Comparison of ENCODE assay signal across 14 cellular contexts in the genomic region with DNA sequence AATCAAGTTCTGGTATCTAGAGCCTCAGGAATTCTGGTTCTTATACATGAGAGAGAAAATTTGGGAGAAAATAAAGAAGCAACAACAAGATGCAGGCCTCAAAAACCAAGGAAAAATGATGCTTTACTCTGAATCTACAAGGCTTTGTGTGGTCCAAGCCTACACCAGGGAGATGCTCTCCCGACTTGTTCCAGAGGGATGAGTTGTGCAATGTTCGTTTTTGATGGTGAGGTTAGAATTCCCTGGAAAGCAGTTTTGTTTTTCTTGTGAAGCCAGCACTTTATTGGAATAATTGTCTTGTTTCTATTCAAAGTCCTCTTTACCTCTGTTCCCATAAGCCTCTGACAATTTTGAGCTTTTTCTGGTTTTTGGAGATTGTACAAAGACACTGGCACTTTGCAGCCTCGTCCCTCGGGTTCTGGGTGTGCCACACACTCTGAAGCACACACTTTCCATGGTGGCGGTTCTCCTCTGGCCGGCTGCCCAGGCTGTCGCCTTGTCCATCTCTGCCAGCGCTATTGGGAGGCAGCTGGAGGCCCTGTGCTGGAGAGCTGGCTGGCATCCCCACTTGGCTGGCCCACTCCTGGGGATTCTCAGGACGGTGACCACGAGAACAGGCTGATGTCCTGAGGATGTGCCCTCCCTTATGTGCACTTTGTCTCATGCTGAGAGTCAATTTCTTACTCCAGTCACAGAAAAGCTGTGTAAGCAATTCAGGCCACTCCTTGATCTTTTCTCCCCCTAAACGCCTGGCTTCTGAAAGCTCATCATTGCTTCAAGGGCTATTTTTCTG.
DNase-seq lines count a peak whose midpoint lies in the region; ATAC-seq, FAIRE-seq and TF ChIP-seq lines count a peak whose summit lies in the region.
"Had no signal": no experiment of that assay in that cellular context is flagged by ENCODE, and none has a peak within 500 bp of the region (broad histone marks: within the 10 kb centered on the region; RNA-seq: fewer than 3 reads in every experiment).

No MANE protein-coding gene starts in this region.

- H3K4me3 ChIP-seq in GM23248 (no peak overlapping the region), fibroblast of mammary gland (ENCODE audit: control insufficient read depth, low read depth, low read length) (no peak overlapping the region)
- H3K4me3 ChIP-seq: thoracic aorta had no signal

- H3K9me3 Mint-ChIP-seq in natural killer cell: no peaks in the 10 kb centered on the region
- H3K9me3 Mint-ChIP-seq in activated CD8-positive, alpha-beta T cell treated with anti-CD3 and anti-CD28 coated beads, Interleukin-2, amount 10 ng/mL, durations not matched to agents 7 days and 5 days (ENCODE audit: insufficient read depth): peaks cover 6% of the 10 kb centered on the region

- no peak for FAIRE-seq in HTR-8/SVneo (lab: Jason Lieb, UNC)
- FAIRE-seq: TTC549 had no signal

- H3K9ac ChIP-seq in GM23248: no peak overlapping the region

- no peak overlapping the region for H3K27ac Mint-ChIP-seq in natural killer cell
- H3K27ac Mint-ChIP-seq in activated CD8-positive, alpha-beta T cell treated with anti-CD3 and anti-CD28 coated beads, Interleukin-2, amount 10 ng/mL, durations not matched to agents 7 days and 5 days: no peak overlapping the region

- H3K4me2 ChIP-seq in GM23248 (ENCODE audit: unreplicated experiment): no peak overlapping the region

- no peaks in the 10 kb centered on the region for H3K9me3 ChIP-seq in GM23248 (ENCODE audit: low read depth)

- H3K27me3 Mint-ChIP-seq in natural killer cell (ENCODE audit: low read depth in 2 of 2): peaks cover 0 to 5% of the 10 kb centered on the region in 2 donors
- H3K27me3 Mint-ChIP-seq in activated CD8-positive, alpha-beta T cell treated with anti-CD3 and anti-CD28 coated beads, Interleukin-2, amount 10 ng/mL, durations not matched to agents 7 days and 5 days (ENCODE audit: low read depth): no peaks in the 10 kb centered on the region

- POLR2A ChIA-PET in activated CD8-positive, alpha-beta T cell treated with anti-CD3 and anti-CD28 coated beads, Interleukin-2, amount 10 ng/mL, durations not matched to agents 7 days and 5 days (lab: Charles Lee): no interaction called here

- intact Hi-C loops in natural killer cell (cut with micrococcal nuclease): no loop called here

- H3K27me3 ChIP-seq in GM23248 (replicated peaks; ENCODE audit: insufficient read depth): no peaks in the 10 kb centered on the region

- DNase-seq in GM23248 (peak; percentile 6), NCI-H1105 treated with DMSO at 0.1 percent for 48 hours (lab: John Stamatoyannopoulos, UW) (peak; percentile 50), fibroblast of mammary gland (ENCODE audit: low read depth) (peak; percentile 34), pons (ENCODE audit: low spot score) (peak; percentile 34), natural killer cell (no peak), HTR-8/SVneo (ENCODE audit: insufficient read length, low spot score) (no peak), NCI-H774 (lab: John Stamatoyannopoulos, UW) (no peak)
- DNase-seq in activated CD8-positive, alpha-beta T cell treated with anti-CD3 and anti-CD28 coated beads, Interleukin-2, amount 10 ng/mL, durations not matched to agents 7 days and 5 days: no peak
- DNase-seq: activated CD8-positive, alpha-beta memory T cell treated with anti-CD3 and anti-CD28 coated beads, Interleukin-2, amount 50 U/mL, for 4 hours; COR-L47; GOT3; NCI-H2171 had no signal

- H3K4me1 ChIP-seq in GM23248 (ENCODE audit: insufficient read depth): no peaks in the 10 kb centered on the region

- H3K27ac ChIP-seq in GM23248: no peak overlapping the region
- H3K27ac ChIP-seq: thoracic aorta had no signal

- WGBS in GM23248 (ENCODE audit: low coverage in 1 of 2, low lambda C conversion rate in 2 of 2, missing lambda C conversion rate in 2 of 2), 2 experiments: 15 to 21% methylated on average over 11 of the region's 11 CpGs

- H3K36me3 Mint-ChIP-seq in natural killer cell: peaks cover 6% of the 10 kb centered on the region
- H3K36me3 Mint-ChIP-seq in activated CD8-positive, alpha-beta T cell treated with anti-CD3 and anti-CD28 coated beads, Interleukin-2, amount 10 ng/mL, durations not matched to agents 7 days and 5 days (ENCODE audit: low read depth): no peaks in the 10 kb centered on the region

- H3K79me2 ChIP-seq in GM23248 (ENCODE audit: insufficient read depth): no peaks in the 10 kb centered on the region

- H2AFZ ChIP-seq in GM23248: no peak overlapping the region

- CTCF ChIA-PET in activated CD8-positive, alpha-beta T cell treated with anti-CD3 and anti-CD28 coated beads, Interleukin-2, amount 10 ng/mL, durations not matched to agents 7 days and 5 days (lab: Charles Lee): no interaction called here

- H3K9me2 ChIP-seq in GM23248 (ENCODE audit: insufficient read depth): no peaks in the 10 kb centered on the region

- no peak overlapping the region for H3K4me3 Mint-ChIP-seq in natural killer cell
- H3K4me3 Mint-ChIP-seq in activated CD8-positive, alpha-beta T cell treated with anti-CD3 and anti-CD28 coated beads, Interleukin-2, amount 10 ng/mL, durations not matched to agents 7 days and 5 days: no peak overlapping the region

- H3K4me1 Mint-ChIP-seq in natural killer cell: no peaks in the 10 kb centered on the region
- no peaks in the 10 kb centered on the region for H3K4me1 Mint-ChIP-seq in activated CD8-positive, alpha-beta T cell treated with anti-CD3 and anti-CD28 coated beads, Interleukin-2, amount 10 ng/mL, durations not matched to agents 7 days and 5 days (ENCODE audit: low read depth)

- in situ Hi-C loops in GM23248 (cut with MboI): no loop called here

- H4K20me1 ChIP-seq in GM23248 (ENCODE audit: insufficient read depth): no peaks in the 10 kb centered on the region

- ATAC-seq in natural killer cell: no peak
- ATAC-seq in activated CD8-positive, alpha-beta T cell treated with anti-CD3 and anti-CD28 coated beads, Interleukin-2, amount 10 ng/mL, durations not matched to agents 7 days and 5 days: no peak

- peaks cover under 1% of the 10 kb centered on the region; the same call in 1 of the 2 replicates for H3K36me3 ChIP-seq in GM23248 (ENCODE audit: low read depth)
- H3K36me3 ChIP-seq: thoracic aorta had no signal

- TF ChIP-seq CTCF in fibroblast of mammary gland (conservative IDR thresholded peaks at IDR 0.05; ENCODE audit: control insufficient read depth, insufficient read depth, low read depth, low read length) (no peak), natural killer cell (IDR thresholded peaks at IDR 0.05) (no peak)

- H3F3A ChIP-seq in GM23248 (ENCODE audit: insufficient read depth): peaks cover 4% of the 10 kb centered on the region; the same call in 1 of the 2 replicates

Comparison
In these comparisons a context has a peak if more than half of its experiments do, and no peak if none do; other contexts are left out.
1. DNase-seq: peak in GM23248 (single experiment), NCI-H1105 treated with DMSO at 0.1 percent for 48 hours (single experiment), fibroblast of mammary gland (single experiment) and pons (single experiment); none in natural killer cell (single experiment), HTR-8/SVneo (single experiment), NCI-H774 (single experiment) and activated CD8-positive, alpha-beta T cell treated with anti-CD3 and anti-CD28 coated beads, Interleukin-2, amount 10 ng/mL, durations not matched to agents 7 days and 5 days (single experiment).